Comparison of ENCODE assay signal across 9 cellular contexts in genomic region chr16:74449470-74449869, GRCh38. TPM values are rescaled to one million over a fixed set of nuclear protein-coding genes. Genes with fewer than 3 reads are reported as not detected.
DNase-seq lines count a peak whose midpoint lies in the region; ATAC-seq and TF ChIP-seq lines count a peak whose summit lies in the region.
"Had no signal": no experiment of that assay in that cellular context is flagged by ENCODE, and none has a peak within 500 bp of the region (broad histone marks: within the 10 kb centered on the region; RNA-seq: fewer than 3 reads in every experiment).

No MANE protein-coding gene starts in this region.

- intact Hi-C loops in sciatic nerve (cut with DNase I) = no loop called here

- H3K36me3 ChIP-seq in gastroesophageal sphincter (peaks cover 0 to 60% of the 10 kb centered on the region in 2 donors), WERI-Rb-1 (peaks cover 24% of the 10 kb centered on the region)

- no peak overlapping the region for H3K4me3 ChIP-seq in gastroesophageal sphincter
- H3K4me3 ChIP-seq in WERI-Rb-1 (ENCODE audit: low read depth, low read length) = no peak overlapping the region

- H3K4me1 ChIP-seq in gastroesophageal sphincter = peaks cover 0 to 24% (median 8%) of the 10 kb centered on the region in 3 donors

- 80% methylated on average over 1 of the region's 5 CpGs; no CpG with 5 or more reads in 1 of the 2 donors for WGBS in gastroesophageal sphincter (ENCODE audit: low coverage in 1 of 2), 2 donors

- TF ChIP-seq EP300 in gastroesophageal sphincter (IDR thresholded peaks at IDR 0.05) = no peak

- peak; percentile 40 for ATAC-seq in gastroesophageal sphincter
- peak; percentile 64 for ATAC-seq in sciatic nerve
- ATAC-seq in GM18868 (IDR thresholded peaks at IDR 0.05; ENCODE audit: unreplicated experiment) = no peak

- TF ChIP-seq POLR2A in gastroesophageal sphincter (IDR thresholded peaks at IDR 0.05) = no peak

- H3K9me3 ChIP-seq in gastroesophageal sphincter (no peaks in the 10 kb centered on the region), WERI-Rb-1 (ENCODE audit: severe bottlenecking) (no peaks in the 10 kb centered on the region)

- TF ChIP-seq CTCF in gastroesophageal sphincter (IDR thresholded peaks at IDR 0.05) (no peak), WERI-Rb-1 (IDR thresholded peaks at IDR 0.05; ENCODE audit: low read depth, low read length) (no peak)

- H3K27ac ChIP-seq in gastroesophageal sphincter (peak overlapping the region in 3 of 4 donors; percentile 71 to 84 (median 80)), WERI-Rb-1 (no peak overlapping the region)

- DNase-seq in CD1c-positive myeloid dendritic cell (ENCODE audit: extremely low spot score) (peak; percentile 15), SW 1271 (lab: John Stamatoyannopoulos, UW) (peak; percentile 41 to 60), sciatic nerve (ENCODE audit: low spot score) (no peak), H4 (ENCODE audit: low spot score) (no peak), WERI-Rb-1 (no peak), iPS-NIHi7 (ENCODE audit: extremely low spot score) (no peak)
- DNase-seq: NCI-H2029 had no signal

- H3K27me3 ChIP-seq in gastroesophageal sphincter (no peaks in the 10 kb centered on the region), WERI-Rb-1 (ENCODE audit: insufficient read depth, low read depth, severe bottlenecking) (no peaks in the 10 kb centered on the region)

RNA-seq across cellular contexts. Expression of gene CLEC18B, which starts 28.2 kb away (rescaled TPM):
- total RNA-seq in gastroesophageal sphincter = under 1 TPM in 1 of 4 donors, not detected in 3; 0.20 TPM
- total RNA-seq in sciatic nerve = 5.8 TPM
- 0.02 and 2.0 TPM in 2 replicates for total RNA-seq in H4 (2014; rRNA removed; shearing (Covaris generic))

Comparison
In these comparisons a context has a peak if more than half of its experiments do, and no peak if none do; other contexts are left out.
1. DNase-seq: peak in CD1c-positive myeloid dendritic cell (single experiment) and SW 1271 (2 of 2); none in sciatic nerve (single experiment), H4 (single experiment), WERI-Rb-1 (single experiment) and iPS-NIHi7 (single experiment).